38 cellular contexts compared by ENCODE assay signal in genomic region chr6:104929348-104929747, GRCh38. TPM values are rescaled to one million over a fixed set of nuclear protein-coding genes. Genes with fewer than 3 reads are reported as not detected.
"Had no signal": no experiment of that assay in that cellular context is flagged by ENCODE, and none has a peak within 500 bp of the region (broad histone marks: within the 10 kb centered on the region; RNA-seq: fewer than 3 reads in every experiment).

No MANE protein-coding gene starts in this region.

- H3K9ac ChIP-seq: KMS-11 had no signal

- H3K9me3 ChIP-seq: MG63 had no signal

- H3K4me2 ChIP-seq: KMS-11 had no signal

- DNase-seq: Karpas-422, Kasumi-1, MG63, MM.1S, MV-4-11, NCI-H1048, NCI-H1092, NCI-H1092 treated with DMSO at 0.1 percent for 48 hours, NCI-H1105, NCI-H1105 treated with DMSO at 0.1 percent for 48 hours, NCI-H1417, NCI-H1417 treated with DMSO at 0.1 percent for 48 hours, NCI-H1436, NCI-H1436 treated with DMSO at 0.1 percent for 48 hours, NCI-H146, NCI-H1694, NCI-H1694 treated with DMSO at 0.1 percent for 48 hours, NCI-H187, NCI-H187 treated with DMSO at 0.1 percent for 48 hours, NCI-H1930, NCI-H2029, NCI-H2029 treated with DMSO at 0.1 percent for 48 hours, NCI-H2081, NCI-H2081 treated with DMSO at 0.1 percent for 48 hours, NCI-H2107, NCI-H2171, NCI-H2171 treated with DMSO at 0.1 percent for 48 hours, NCI-H2227 treated with DMSO at 0.1 percent for 48 hours, NCI-H226, NCI-H345, NCI-H446, NCI-H446 treated with DMSO at 0.1 percent for 48 hours, NCI-H510A, NCI-H510A treated with DMSO at 0.1 percent for 48 hours had no signal

- H3K4me3 ChIP-seq: MG63 had no signal

- H3K36me3 ChIP-seq: MG63 had no signal

- H3K27ac ChIP-seq: KMS-11 had no signal

RNA-seq across cellular contexts. Expression of gene LIN28B, which starts 27.6 kb away (rescaled TPM):
- total RNA-seq: LHCN-M2, MCF 10A, NCI-H460 had no signal
